26 cellular contexts compared by ENCODE assay signal in the genomic region with DNA sequence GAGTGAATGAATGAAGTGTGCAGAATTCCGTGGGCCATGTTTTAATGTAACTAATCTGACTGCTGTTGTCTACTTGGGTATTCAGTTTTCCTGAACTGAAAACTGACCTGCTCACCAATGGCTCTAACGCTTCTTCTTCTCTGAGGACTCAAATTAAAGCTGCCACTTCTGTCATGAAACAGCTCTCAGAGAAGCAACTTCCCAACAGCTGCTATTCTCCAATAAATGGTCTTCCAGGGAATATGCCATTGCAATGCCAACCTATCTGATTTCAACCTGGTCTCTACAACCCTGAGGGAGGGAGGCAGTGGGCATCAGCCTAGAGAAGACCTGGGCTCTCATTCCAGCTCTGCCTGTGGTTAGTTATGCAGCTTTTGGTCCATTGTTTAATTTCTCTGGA.
"Had no signal": no experiment of that assay in that cellular context is flagged by ENCODE, and none has a peak within 500 bp of the region (broad histone marks: within the 10 kb centered on the region; RNA-seq: fewer than 3 reads in every experiment).

No MANE protein-coding gene starts in this region.

- ATAC-seq: foreskin keratinocyte; lower lobe of right lung; naive thymus-derived CD4-positive, alpha-beta T cell; right cardiac atrium; stimulated activated effector memory CD8-positive, alpha-beta T cell treated with anti-CD3 and anti-CD28 coated beads, Interleukin-12 subunit alpha, Interleukin-12 subunit beta, amount 100 ng/mL, for 72 hours; stimulated activated naive CD8-positive, alpha-beta T cell treated with anti-CD3 and anti-CD28 coated beads, Interleukin-15, Interleukin-2, amounts not matched to agents 100 U/mL and 50 U/mL, for 24 hours had no signal

- H3K36me3 Mint-ChIP-seq: immature natural killer cell; memory B cell; naive thymus-derived CD4-positive, alpha-beta T cell; stimulated activated effector memory CD8-positive, alpha-beta T cell treated with anti-CD3 and anti-CD28 coated beads, Interleukin-12 subunit alpha, Interleukin-12 subunit beta, amount 100 ng/mL, for 72 hours had no signal

- DNase-seq: effector CD4-positive, alpha-beta T cell; endodermal cell; erythroblast; foreskin keratinocyte; immature natural killer cell; left ventricle myocardium inferior; lower lobe of right lung; midbrain; naive thymus-derived CD4-positive, alpha-beta T cell; nucleus accumbens; pancreas; right cardiac atrium; stimulated activated CD4-positive, alpha-beta T cell treated with anti-CD3 and anti-CD28 coated beads, Interleukin-4, amount 100 ng/mL, for 1 hour; stimulated activated CD8-positive, alpha-beta memory T cell treated with anti-CD3 and anti-CD28 coated beads, Interleukin-4, amount 100 ng/mL, for 48 hours; stimulated activated naive CD8-positive, alpha-beta T cell treated with anti-CD3 and anti-CD28 coated beads, Interleukin-15, Interleukin-2, amounts not matched to agents 100 U/mL and 50 U/mL, for 24 hours; tibial artery; upper lobe of left lung; uterus had no signal

- H3K27me3 ChIP-seq: foreskin keratinocyte, pancreas, upper lobe of left lung, uterus had no signal

- H3K4me1 ChIP-seq: foreskin keratinocyte, left ventricle myocardium inferior, lower lobe of right lung, tibial artery, upper lobe of left lung, uterus had no signal

- H3K4me3 Mint-ChIP-seq: endodermal cell; immature natural killer cell; memory B cell; naive thymus-derived CD4-positive, alpha-beta T cell; neural crest cell; stimulated activated effector memory CD8-positive, alpha-beta T cell treated with anti-CD3 and anti-CD28 coated beads, Interleukin-12 subunit alpha, Interleukin-12 subunit beta, amount 100 ng/mL, for 72 hours had no signal

- H3K4me1 Mint-ChIP-seq: immature natural killer cell; memory B cell; stimulated activated effector memory CD8-positive, alpha-beta T cell treated with anti-CD3 and anti-CD28 coated beads, Interleukin-12 subunit alpha, Interleukin-12 subunit beta, amount 100 ng/mL, for 72 hours had no signal

- FAIRE-seq: endothelial cell of umbilical vein, keratinocyte, pancreas had no signal

- H3K27ac Mint-ChIP-seq: endodermal cell; immature natural killer cell; memory B cell; naive thymus-derived CD4-positive, alpha-beta T cell; progenitor cell of endocrine pancreas; stimulated activated effector memory CD8-positive, alpha-beta T cell treated with anti-CD3 and anti-CD28 coated beads, Interleukin-12 subunit alpha, Interleukin-12 subunit beta, amount 100 ng/mL, for 72 hours had no signal

- H3K27ac ChIP-seq: coronary artery, foreskin keratinocyte, left ventricle myocardium inferior, lower lobe of right lung, pancreas, tibial artery, upper lobe of left lung, uterus had no signal

- H3K4me3 ChIP-seq: coronary artery, left ventricle myocardium inferior, lower lobe of right lung, pancreas, smooth muscle cell, tibial artery, upper lobe of left lung, uterus had no signal

- H3K4me2 ChIP-seq: smooth muscle cell had no signal

- H3K9me3 Mint-ChIP-seq: immature natural killer cell; memory B cell; stimulated activated effector memory CD8-positive, alpha-beta T cell treated with anti-CD3 and anti-CD28 coated beads, Interleukin-12 subunit alpha, Interleukin-12 subunit beta, amount 100 ng/mL, for 72 hours had no signal

- H3K27me3 Mint-ChIP-seq: progenitor cell of endocrine pancreas had no signal

- H3K9me3 ChIP-seq: left ventricle myocardium inferior, lower lobe of right lung, pancreas, tibial artery, upper lobe of left lung, uterus had no signal

- H3K36me3 ChIP-seq: left ventricle myocardium inferior, lower lobe of right lung, pancreas, tibial artery, upper lobe of left lung, uterus had no signal
